In genomic region chr11:1450958-1451710, GRCh38 we compare ENCODE assay signal across 22 cellular contexts. TPM values are rescaled to one million over a fixed set of nuclear protein-coding genes. Genes with fewer than 3 reads are reported as not detected.
DNase-seq lines count a peak whose midpoint lies in the region; ATAC-seq and TF ChIP-seq lines count a peak whose summit lies in the region.
"Had no signal": no experiment of that assay in that cellular context is flagged by ENCODE, and none has a peak within 500 bp of the region (broad histone marks: within the 10 kb centered on the region; RNA-seq: fewer than 3 reads in every experiment).

No MANE protein-coding gene starts in this region.

- no peaks in the 10 kb centered on the region for H3K9me3 ChIP-seq in HEK293 (ENCODE audit: control insufficient read depth, insufficient read depth, low read depth, low read length)
- H3K9me3 ChIP-seq: adrenal gland had no signal

- CTCF ChIA-PET in Calu3 (lab: Charles Lee) (no interaction called here), HEK293 (lab: Yijun Ruan, JAX) (no interaction called here)

- TF ChIP-seq CTCF in Calu3 (IDR thresholded peaks at IDR 0.05; ENCODE audit: unreplicated experiment) (no peak), HEK293 (tag by site-specific recombination; IDR thresholded peaks at IDR 0.05) (no peak)

- no peak overlapping the region for H3K27ac ChIP-seq in HEK293 (ENCODE audit: extremely low read depth, low read depth, low read length)
- H3K27ac ChIP-seq: adrenal gland, GM23248 had no signal

- peaks cover 12% of the 10 kb centered on the region for H3K36me3 Mint-ChIP-seq in Calu3 (ENCODE audit: insufficient read depth, unreplicated experiment)
- H3K36me3 Mint-ChIP-seq: brain had no signal

- peaks cover 0 to 68% of the 10 kb centered on the region in 2 experiments; a peak in 1 of 3 replicates for H3K36me3 ChIP-seq in HEK293 (ENCODE audit: control insufficient read depth in 2 of 2, insufficient read depth in 1 of 2, low read length in 2 of 2)
- H3K36me3 ChIP-seq: adrenal gland had no signal

- no peaks in the 10 kb centered on the region for H3K9me3 Mint-ChIP-seq in Calu3 (ENCODE audit: low read depth, unreplicated experiment)
- H3K9me3 Mint-ChIP-seq: activated T-cell treated with anti-CD3 and anti-CD28 coated beads, Interleukin-2, amount 50 U/mL, for 4 hours; brain had no signal

- H3K4me3 Mint-ChIP-seq in Calu3 (ENCODE audit: low read depth, unreplicated experiment) = no peak overlapping the region
- H3K4me3 Mint-ChIP-seq: activated T-cell treated with anti-CD3 and anti-CD28 coated beads, Interleukin-2, amount 50 U/mL, for 4 hours; brain had no signal

- no peak overlapping the region for H3K4me3 ChIP-seq in HEK293 (ENCODE audit: low read depth, low read length)
- H3K4me3 ChIP-seq: adrenal gland, GM23248, lung had no signal

- intact Hi-C loops in Calu3 (cut with micrococcal nuclease; ENCODE audit: unreplicated experiment) = no loop called here

- no peak overlapping the region for H3K27ac Mint-ChIP-seq in Calu3 (ENCODE audit: unreplicated experiment)
- H3K27ac Mint-ChIP-seq: brain, progenitor cell of endocrine pancreas had no signal

- no peaks in the 10 kb centered on the region for H3K4me1 Mint-ChIP-seq in Calu3 (ENCODE audit: low read depth, unreplicated experiment)
- H3K4me1 Mint-ChIP-seq: brain had no signal

- H3K27me3 Mint-ChIP-seq in Calu3 (ENCODE audit: unreplicated experiment) = peaks cover 45% of the 10 kb centered on the region
- H3K27me3 Mint-ChIP-seq: brain, progenitor cell of endocrine pancreas had no signal

- POLR2A ChIA-PET in HEK293 (lab: Yijun Ruan, JAX) = no interaction called here

- H3K4me1 ChIP-seq in HEK293 (ENCODE audit: control insufficient read depth, insufficient read depth, low read length) = no peaks in the 10 kb centered on the region

- DNase-seq in Calu3 (peak; percentile 18), astrocyte of the hippocampus (ENCODE audit: low read depth, low spot score) (peak; percentile 21), myocyte (ENCODE audit: low read depth) (peak; percentile 6), COR-L47 (lab: John Stamatoyannopoulos, UW) (no peak)
- no peak for DNase-seq in activated CD4-positive, alpha-beta T cell treated with anti-CD3 and anti-CD28 coated beads for 1 hour
- DNase-seq: activated CD4-positive, alpha-beta T cell treated with anti-CD3 and anti-CD28 coated beads for 4 hours; activated gamma-delta T cell treated with Interleukin-2 at 50 U/mL for 16 hours; activated T-cell treated with anti-CD3 and anti-CD28 coated beads, Interleukin-2, amount 50 U/mL, for 4 hours; adrenal gland; GM23248; NCI-H1092 treated with DMSO at 0.1 percent for 48 hours; NCI-H1930; stimulated activated CD4-positive, alpha-beta T cell treated with anti-CD3 and anti-CD28 coated beads, Interleukin-12 subunit alpha, Interleukin-12 subunit beta, amount 100 ng/mL, for 4 hours; stimulated activated CD4-positive, alpha-beta T cell treated with anti-CD3 and anti-CD28 coated beads, Interleukin-4, amount 100 ng/mL, for 1 hour; T-helper 2 cell; trophoblast cell had no signal

- ATAC-seq in esophagus mucosa = no peak
- ATAC-seq: activated T-cell treated with anti-CD3 and anti-CD28 coated beads, Interleukin-2, amount 50 U/mL, for 4 hours; sciatic nerve had no signal

- BruUV-seq in Calu3 (replicated peaks; lab: Mats Ljungman, UMichigan) = no TSS peak

TF ChIP-seq in HEK293, 187 proteins besides CTCF, POLR2A, EP300 and RAD21 (continues in another document):
- TF ChIP-seq SALL2 (tag by site-specific recombination; IDR thresholded peaks at IDR 0.05; ENCODE audit: borderline replicate concordance) (no peak), REST (tag by site-specific recombination; IDR thresholded peaks at IDR 0.05) (peak; percentile 96), FEZF1 (tag by site-specific recombination; IDR thresholded peaks at IDR 0.05) (no peak), PRDM10 (tag by site-specific recombination; IDR thresholded peaks at IDR 0.05) (no peak), ZNF391 (tag by site-specific recombination; IDR thresholded peaks at IDR 0.05; ENCODE audit: borderline replicate concordance, low read depth) (no peak), YY1 (tag by site-specific recombination; IDR thresholded peaks at IDR 0.05) (no peak), SP7 (tag by site-specific recombination; IDR thresholded peaks at IDR 0.05) (no peak), EGR2 (tag by site-specific recombination; IDR thresholded peaks at IDR 0.05; ENCODE audit: low read depth) (no peak), ZNF548 (tag by site-specific recombination; IDR thresholded peaks at IDR 0.05) (no peak), GLIS2 (tag by site-specific recombination; IDR thresholded peaks at IDR 0.05) (peak; percentile 31; the same call in 1 of the 2 replicates), OVOL3 (tag by site-specific recombination; IDR thresholded peaks at IDR 0.05) (no peak), ZBTB10 (tag by site-specific recombination; IDR thresholded peaks at IDR 0.05) (no peak), ZNF664 (tag by site-specific recombination; IDR thresholded peaks at IDR 0.05) (no peak), ZNF555 (tag by site-specific recombination; conservative IDR thresholded peaks at IDR 0.05) (no peak), ZNF354C (tag by site-specific recombination; IDR thresholded peaks at IDR 0.05; ENCODE audit: borderline replicate concordance, low read depth) (no peak)

RNA-seq across cellular contexts. Expression of gene MOB2, which starts 35.4 kb away (rescaled TPM):
- total RNA-seq in Calu3 (2022) (28.6 and 29.8 TPM in 2 replicates), myocyte (15.0 and 16.7 TPM in 2 replicates), esophagus mucosa (32.1 TPM)
- 36.5 TPM for polyA plus RNA-seq in myocyte (2012)

Comparison
In these comparisons a context has a peak if more than half of its experiments do, and no peak if none do; other contexts are left out.
1. DNase-seq: peak in Calu3 (single experiment), astrocyte of the hippocampus (single experiment) and myocyte (single experiment); none in COR-L47 (single experiment) and activated CD4-positive, alpha-beta T cell treated with anti-CD3 and anti-CD28 coated beads for 1 hour (single experiment).